ENCODE assay signal across 7 cellular contexts in genomic region chr3:51390600-51391074, GRCh38. TPM values are rescaled to one million over a fixed set of nuclear protein-coding genes. Genes with fewer than 3 reads are reported as not detected.
A peak's percentile ranks its signal among the peaks of the same experiment; 100 is the strongest.
DNase-seq lines count a peak whose midpoint lies in the region; ATAC-seq and TF ChIP-seq lines count a peak whose summit lies in the region.

No MANE protein-coding gene starts in this region.

- peaks cover 75% of the 10 kb centered on the region for H3K36me3 ChIP-seq in OCI-LY3 (replicated peaks; ENCODE audit: low read depth, low read length)

- H3K4me3 ChIP-seq in OCI-LY3 (ENCODE audit: low read length) (peak overlapping the region; percentile 73), retinal pigment epithelial cell (ENCODE audit: low read length) (peak overlapping the region; percentile 49)

- H3K79me2 ChIP-seq in OCI-LY3 (ENCODE audit: low read length) = peaks cover 78% of the 10 kb centered on the region

- peaks cover 46% of the 10 kb centered on the region for H3K4me1 ChIP-seq in OCI-LY3 (ENCODE audit: low read length)

- ATAC-seq in GM19463 (IDR thresholded peaks at IDR 0.05; ENCODE audit: unreplicated experiment) (peak; percentile 2), esophagus mucosa (peak; percentile 0), left colon (no peak)

- H3K9me3 ChIP-seq in OCI-LY3 (ENCODE audit: insufficient read depth, low read length) = no peaks in the 10 kb centered on the region

- H3K27ac ChIP-seq in OCI-LY3 (ENCODE audit: low read length) = peak overlapping the region; percentile 37

- intact Hi-C loops in left colon (cut with DNase I, micrococcal nuclease) = no loop called here

- peak overlapping the region; percentile 85 for H3K4me2 ChIP-seq in OCI-LY3 (ENCODE audit: low read length)

- H3K27me3 ChIP-seq in OCI-LY3 (ENCODE audit: low read depth, low read length) = no peaks in the 10 kb centered on the region

- no peak overlapping the region for H2AFZ ChIP-seq in OCI-LY3 (ENCODE audit: low read depth, low read length)

- DNase-seq in retinal pigment epithelial cell (ENCODE audit: low read depth) (no peak), inferior parietal cortex (ENCODE audit: extremely low spot score) (no peak), T-helper 9 cell (no peak), left colon (no peak)

- peak; percentile 82; the same call in 1 of the 2 replicates for TF ChIP-seq CTCF in OCI-LY3 (IDR thresholded peaks at IDR 0.05; ENCODE audit: low read depth, low read length)
- no peak for TF ChIP-seq CTCF in retinal pigment epithelial cell (conservative IDR thresholded peaks at IDR 0.05; ENCODE audit: low read depth, low read length)

- peaks cover 49% of the 10 kb centered on the region for H4K20me1 ChIP-seq in OCI-LY3 (ENCODE audit: insufficient read depth, low read length)

- peak overlapping the region; percentile 48; the same call in 1 of the 2 replicates for H3K9ac ChIP-seq in OCI-LY3 (ENCODE audit: low read length)

RNA-seq across cellular contexts. Expression of gene RBM15B, which starts 0.4 kb away (rescaled TPM):
- 25.1 TPM for total RNA-seq in esophagus mucosa
- 10 to 100 TPM; 32.0 to 33.4 TPM for total RNA-seq in left colon

RNA-seq across cellular contexts. Expression of gene MANF, which starts 5.5 kb away (rescaled TPM):
- 80.6 TPM for total RNA-seq in esophagus mucosa
- total RNA-seq in left colon = 10 to 100 TPM; 62.7 to 83.4 TPM
